Comparison of ENCODE assay signal across 26 cellular contexts in genomic region chr5:54608423-54609085, GRCh38.
DNase-seq lines count a peak whose midpoint lies in the region; ATAC-seq and TF ChIP-seq lines count a peak whose summit lies in the region.
"Had no signal": no experiment of that assay in that cellular context is flagged by ENCODE, and none has a peak within 500 bp of the region (broad histone marks: within the 10 kb centered on the region; RNA-seq: fewer than 3 reads in every experiment).

No MANE protein-coding gene starts in this region.

- peaks cover 6% of the 10 kb centered on the region for H3K9me3 Mint-ChIP-seq in natural killer cell treated with Interleukin-12 subunit alpha and Interleukin-12 subunit beta and Interleukin-15 and Interleukin-18, amount 100 ng/mL, for 72 hours
- peaks cover 3 to 4% of the 10 kb centered on the region in 2 donors for H3K9me3 Mint-ChIP-seq in natural killer cell

- no peaks in the 10 kb centered on the region for H3K27me3 Mint-ChIP-seq in natural killer cell treated with Interleukin-12 subunit alpha and Interleukin-12 subunit beta and Interleukin-15 and Interleukin-18, amount 100 ng/mL, for 72 hours
- H3K27me3 Mint-ChIP-seq in natural killer cell (ENCODE audit: low read depth in 2 of 2) = no peaks in the 10 kb centered on the region
- H3K27me3 Mint-ChIP-seq: activated CD4-positive, alpha-beta T cell treated with anti-CD3 and anti-CD28 coated beads for 36 hours; naive thymus-derived CD8-positive, alpha-beta T cell had no signal

- no peaks in the 10 kb centered on the region for H3K9me3 ChIP-seq in Peyer's patch
- H3K9me3 ChIP-seq in colonic mucosa = no peaks in the 10 kb centered on the region
- H3K9me3 ChIP-seq: BE2C, stomach, transverse colon had no signal

- peaks cover 7% of the 10 kb centered on the region for H3K36me3 Mint-ChIP-seq in natural killer cell treated with Interleukin-12 subunit alpha and Interleukin-12 subunit beta and Interleukin-15 and Interleukin-18, amount 100 ng/mL, for 72 hours
- H3K36me3 Mint-ChIP-seq in natural killer cell = peaks cover 6% of the 10 kb centered on the region

- H3K9ac ChIP-seq in colonic mucosa (ENCODE audit: low read depth in 2 of 2, low read length in 2 of 2) = no peak overlapping the region
- H3K9ac ChIP-seq: parathyroid adenoma had no signal

- H3K36me3 ChIP-seq in Peyer's patch (no peaks in the 10 kb centered on the region), colonic mucosa (no peaks in the 10 kb centered on the region)
- H3K36me3 ChIP-seq: BE2C, stomach, transverse colon had no signal

- peak overlapping the region in 1 of 2 donors; percentile 22 for H3K27ac Mint-ChIP-seq in natural killer cell treated with Interleukin-12 subunit alpha and Interleukin-12 subunit beta and Interleukin-15 and Interleukin-18, amount 100 ng/mL, for 72 hours
- H3K27ac Mint-ChIP-seq in natural killer cell = no peak overlapping the region
- H3K27ac Mint-ChIP-seq: activated CD4-positive, alpha-beta T cell treated with anti-CD3 and anti-CD28 coated beads for 36 hours had no signal

- peak overlapping the region; percentile 13 for H3K4me3 Mint-ChIP-seq in natural killer cell treated with Interleukin-12 subunit alpha and Interleukin-12 subunit beta and Interleukin-15 and Interleukin-18, amount 100 ng/mL, for 72 hours
- H3K4me3 Mint-ChIP-seq in natural killer cell = no peak overlapping the region
- H3K4me3 Mint-ChIP-seq: activated CD4-positive, alpha-beta T cell treated with anti-CD3 and anti-CD28 coated beads for 36 hours; activated T-cell treated with anti-CD3 and anti-CD28 coated beads, Interleukin-2, amount 50 U/mL, for 4 hours; naive thymus-derived CD8-positive, alpha-beta T cell had no signal

- TF ChIP-seq POLR2A in Peyer's patch (IDR thresholded peaks at IDR 0.05) = no peak

- H3K27me3 ChIP-seq in Peyer's patch = no peaks in the 10 kb centered on the region
- no peaks in the 10 kb centered on the region for H3K27me3 ChIP-seq in colonic mucosa
- H3K27me3 ChIP-seq: BE2C, stomach, transverse colon had no signal

- DNase-seq in natural killer cell treated with Interleukin-12 subunit alpha and Interleukin-12 subunit beta and Interleukin-15 and Interleukin-18, amount 100 ng/mL, for 72 hours (ENCODE audit: low spot score) = no peak
- DNase-seq in natural killer cell (no peak), SKM-1 (lab: John Stamatoyannopoulos, UW; ENCODE audit: unreplicated experiment) (peak; percentile 8), left lobe of liver (ENCODE audit: low spot score) (no peak), Peyer's patch (no peak), colonic mucosa (no peak), cardiac septum (ENCODE audit: low spot score) (no peak)
- DNase-seq in activated CD4-positive, alpha-beta T cell treated with anti-CD3 and anti-CD28 coated beads for 48 hours = no peak
- DNase-seq: 8988T; activated CD4-positive, alpha-beta T cell treated with anti-CD3 and anti-CD28 coated beads for 36 hours; activated naive CD4-positive, alpha-beta T cell treated with anti-CD3 and anti-CD28 coated beads, Interleukin-2, amount 50 U/mL, for 16 hours; activated T-cell treated with anti-CD3 and anti-CD28 coated beads, Interleukin-2, amount 50 U/mL, for 4 hours; aorta; BE2C; central memory CD4-positive, alpha-beta T cell; erythroblast; kidney glomerular epithelial cell; naive thymus-derived CD8-positive, alpha-beta T cell; NCI-H1436; NCI-H2171 treated with DMSO at 0.1 percent for 48 hours; NCI-H526 treated with DMSO at 0.1 percent for 48 hours; stimulated activated CD4-positive, alpha-beta T cell treated with anti-CD3 and anti-CD28 coated beads, Interleukin-15, amount 100 ng/mL, for 24 hours; stomach; transverse colon had no signal

- H3K4me3 ChIP-seq in Peyer's patch = no peak overlapping the region
- no peak overlapping the region for H3K4me3 ChIP-seq in colonic mucosa
- H3K4me3 ChIP-seq: stomach, transverse colon had no signal

- intact Hi-C loops in natural killer cell (cut with micrococcal nuclease) = no loop called here
- intact Hi-C loops in colonic mucosa (cut with DNase I) = no loop called here
- intact Hi-C loops in cardiac septum (cut with DNase I) = no loop called here

- H3K4me1 Mint-ChIP-seq in natural killer cell treated with Interleukin-12 subunit alpha and Interleukin-12 subunit beta and Interleukin-15 and Interleukin-18, amount 100 ng/mL, for 72 hours (ENCODE audit: low read depth in 2 of 2) = peaks cover 42 to 46% of the 10 kb centered on the region in 2 donors
- H3K4me1 Mint-ChIP-seq in natural killer cell = peaks cover 43 to 57% of the 10 kb centered on the region in 2 donors

- ATAC-seq in natural killer cell treated with Interleukin-12 subunit alpha and Interleukin-12 subunit beta and Interleukin-15 and Interleukin-18, amount 100 ng/mL, for 72 hours = no peak
- ATAC-seq in natural killer cell = no peak
- ATAC-seq in left lobe of liver = peak; percentile 96
- ATAC-seq: activated CD4-positive, alpha-beta T cell treated with anti-CD3 and anti-CD28 coated beads for 36 hours; activated T-cell treated with anti-CD3 and anti-CD28 coated beads, Interleukin-2, amount 50 U/mL, for 4 hours; naive thymus-derived CD8-positive, alpha-beta T cell; sciatic nerve had no signal

- H3K27ac ChIP-seq in Peyer's patch (no peak overlapping the region), colonic mucosa (no peak overlapping the region)
- H3K27ac ChIP-seq: parathyroid adenoma, stomach, transverse colon had no signal

- TF ChIP-seq CTCF in natural killer cell (IDR thresholded peaks at IDR 0.05) = no peak
- no peak for TF ChIP-seq CTCF in Peyer's patch (IDR thresholded peaks at IDR 0.05)
- TF ChIP-seq CTCF in colonic mucosa (IDR thresholded peaks at IDR 0.05) = no peak

- H3K4me1 ChIP-seq in Peyer's patch (no peaks in the 10 kb centered on the region), colonic mucosa (no peaks in the 10 kb centered on the region)
- H3K4me1 ChIP-seq: BE2C, parathyroid adenoma had no signal
